In genomic region chr16:49462989-49463371, GRCh38 we compare ENCODE assay signal across 10 cellular contexts.
A peak's percentile ranks its signal among the peaks of the same experiment; 100 is the strongest.
DNase-seq lines count a peak whose midpoint lies in the region; ATAC-seq and TF ChIP-seq lines count a peak whose summit lies in the region.
"Had no signal": no experiment of that assay in that cellular context is flagged by ENCODE, and none has a peak within 500 bp of the region (broad histone marks: within the 10 kb centered on the region; RNA-seq: fewer than 3 reads in every experiment).

No MANE protein-coding gene starts in this region.

- peaks cover 51% of the 10 kb centered on the region for H3K4me1 Mint-ChIP-seq in nephron progenitor cell

- H2BK5ac ChIP-seq in mesenchymal stem cell (ENCODE audit: low read depth, low read length, poor library complexity, severe bottlenecking), result no peak overlapping the region

- H3K9me3 Mint-ChIP-seq in nephron progenitor cell, result no peaks in the 10 kb centered on the region

- H3K4me3 Mint-ChIP-seq in nephron progenitor cell, result peak overlapping the region; percentile 60

- TF ChIP-seq CTCF in WERI-Rb-1 (IDR thresholded peaks at IDR 0.05; ENCODE audit: low read depth, low read length) (0 out of 2 replicates have a peak, but pooled peaks have one; percentile 7), nephron progenitor cell (IDR thresholded peaks at IDR 0.05) (no peak), foreskin keratinocyte (conservative IDR thresholded peaks at IDR 0.05) (no peak)

- H3K4me1 ChIP-seq in foreskin keratinocyte (no peaks in the 10 kb centered on the region), mesenchymal stem cell (ENCODE audit: control insufficient read depth, insufficient read depth, low read depth, low read length) (peaks cover 2% of the 10 kb centered on the region)

- H3K9me3 ChIP-seq in WERI-Rb-1 (ENCODE audit: severe bottlenecking), result no peaks in the 10 kb centered on the region
- H3K9me3 ChIP-seq in mesenchymal stem cell (ENCODE audit: control insufficient read depth, low read length), result no peaks in the 10 kb centered on the region

- H3K4me3 ChIP-seq in WERI-Rb-1 (ENCODE audit: low read depth, low read length) (no peak overlapping the region), mesenchymal stem cell (ENCODE audit: insufficient read depth in 1 of 2, low read depth in 1 of 2, low read length in 2 of 2) (no peak overlapping the region)

- H3K4me2 ChIP-seq in mesenchymal stem cell (ENCODE audit: low read length, poor library complexity, severe bottlenecking), result no peak overlapping the region

- ATAC-seq in HG03175 (IDR thresholded peaks at IDR 0.05; ENCODE audit: unreplicated experiment), result peak; percentile 34
- ATAC-seq in foreskin keratinocyte, result no peak

- DNase-seq in DMS 273 (lab: John Stamatoyannopoulos, UW; ENCODE audit: unreplicated experiment), result peak; percentile 12
- DNase-seq in DMS 273 treated with DMSO at 0.1 percent for 48 hours (lab: John Stamatoyannopoulos, UW), result no peak
- DNase-seq in WERI-Rb-1, result no peak
- no peak for DNase-seq in nephron progenitor cell
- no peak for DNase-seq in DMS79 (lab: John Stamatoyannopoulos, UW)
- DNase-seq in foreskin keratinocyte, result no peak
- DNase-seq in mesenchymal stem cell, result no peak
- DNase-seq: NCI-H345 had no signal

- H2BK15ac ChIP-seq in mesenchymal stem cell (ENCODE audit: low read depth, poor library complexity, severe bottlenecking), result no peak overlapping the region

- no peak overlapping the region for H3K27ac ChIP-seq in WERI-Rb-1
- H3K27ac ChIP-seq in foreskin keratinocyte, result no peak overlapping the region
- no peak overlapping the region for H3K27ac ChIP-seq in mesenchymal stem cell (ENCODE audit: low read length, poor library complexity, severe bottlenecking)
- H3K27ac ChIP-seq: 22Rv1 had no signal

- WGBS in mesenchymal stem cell, result 63% methylated on average over 6 of the region's 6 CpGs

- no peak overlapping the region for H2AFZ ChIP-seq in mesenchymal stem cell (ENCODE audit: low read depth, low read length)

- peak overlapping the region; percentile 74 for H3K27ac Mint-ChIP-seq in nephron progenitor cell

- H3K36me3 Mint-ChIP-seq in nephron progenitor cell (ENCODE audit: low read depth), result no peaks in the 10 kb centered on the region

- no peak overlapping the region for H3K14ac ChIP-seq in mesenchymal stem cell (ENCODE audit: low read length in 2 of 2)

- H3K27me3 ChIP-seq in WERI-Rb-1 (ENCODE audit: insufficient read depth, low read depth, severe bottlenecking), result no peaks in the 10 kb centered on the region
- H3K27me3 ChIP-seq in foreskin keratinocyte, result no peaks in the 10 kb centered on the region
- H3K27me3 ChIP-seq in mesenchymal stem cell (ENCODE audit: control insufficient read depth in 1 of 2, insufficient read depth in 1 of 2, low read length in 2 of 2), result peaks cover 49 to 55% of the 10 kb centered on the region in 2 experiments

- no peak overlapping the region for H2AK5ac ChIP-seq in mesenchymal stem cell (ENCODE audit: low read length, severe bottlenecking)

- H2BK120ac ChIP-seq in mesenchymal stem cell (ENCODE audit: low read depth, low read length), result no peak overlapping the region

- H3K36me3 ChIP-seq in WERI-Rb-1 (no peaks in the 10 kb centered on the region), mesenchymal stem cell (ENCODE audit: control insufficient read depth in 1 of 2, insufficient read depth in 2 of 2, low read depth in 1 of 2, low read length in 2 of 2) (no peaks in the 10 kb centered on the region)

- no peak overlapping the region for H2BK12ac ChIP-seq in mesenchymal stem cell (ENCODE audit: low read length in 2 of 2)

- no peak overlapping the region for H4K91ac ChIP-seq in mesenchymal stem cell (ENCODE audit: low read length)

- no peaks in the 10 kb centered on the region for H3K79me1 ChIP-seq in mesenchymal stem cell (replicated peaks; ENCODE audit: low read length, poor library complexity, severe bottlenecking)

- no peak overlapping the region for H3K18ac ChIP-seq in mesenchymal stem cell (ENCODE audit: low read depth in 1 of 2, low read length in 2 of 2)

- H3K27me3 Mint-ChIP-seq in nephron progenitor cell (ENCODE audit: low read depth, poor library complexity), result peaks cover 46% of the 10 kb centered on the region

- no peak overlapping the region for H4K8ac ChIP-seq in mesenchymal stem cell (ENCODE audit: low read length)

- no peak overlapping the region for H3K23ac ChIP-seq in mesenchymal stem cell (ENCODE audit: low read length in 2 of 2)

- H3K9ac ChIP-seq in mesenchymal stem cell (ENCODE audit: low read length), result no peak overlapping the region

- no peak overlapping the region for H3K4ac ChIP-seq in mesenchymal stem cell (ENCODE audit: low read depth in 1 of 2, low read length in 2 of 2)
